ENCODE assay signal across 8 cellular contexts in genomic region chr19:32580901-32581703, GRCh38.
DNase-seq lines count a peak whose midpoint lies in the region; ATAC-seq and TF ChIP-seq lines count a peak whose summit lies in the region.

TSS of gene PDCD5 (plus strand) at chr19:32581190. CDS start at chr19:32581262, 72 bp downstream.

- peaks cover 37% of the 10 kb centered on the region for H3K79me2 ChIP-seq in OCI-LY3 (ENCODE audit: low read length)

- peaks cover 11% of the 10 kb centered on the region for H3K4me1 ChIP-seq in OCI-LY3 (ENCODE audit: low read length)

- DNase-seq in DMS 273 treated with DMSO at 0.1 percent for 48 hours (lab: John Stamatoyannopoulos, UW) (peak; percentile 72), HuH-7.5 (ENCODE audit: low spot score) (peak; percentile 91), activated T-cell treated with anti-CD3 and anti-CD28 coated beads for 24 hours (ENCODE audit: low read depth) (peak; percentile 97), epidermal melanocyte (ENCODE audit: insufficient read length, low spot score) (peak; percentile 88), middle frontal gyrus (ENCODE audit: extremely low spot score, low spot score) (peak; percentile 92)
- peak; percentile 93 to 96 for DNase-seq in stimulated activated CD8-positive, alpha-beta memory T cell treated with anti-CD3 and anti-CD28 coated beads, Interleukin-2, amount 100 ng/mL, for 1 hour (ENCODE audit: low read depth in 2 of 2)

- peaks cover 33% of the 10 kb centered on the region for H3K36me3 ChIP-seq in OCI-LY3 (replicated peaks; ENCODE audit: low read depth, low read length)

- TF ChIP-seq CTCF in OCI-LY3 (IDR thresholded peaks at IDR 0.05; ENCODE audit: low read depth, low read length), result no peak

- H2AFZ ChIP-seq in OCI-LY3 (ENCODE audit: low read depth, low read length), result peak within 1 kb of the TSS; percentile 97

- peak within 1 kb of the TSS; percentile 37 for H3K27ac ChIP-seq in OCI-LY3 (ENCODE audit: low read length)

- H3K9me3 ChIP-seq in OCI-LY3 (ENCODE audit: insufficient read depth, low read length), result no peaks in the 10 kb centered on the region

- H3K4me2 ChIP-seq in OCI-LY3 (ENCODE audit: low read length), result peak within 1 kb of the TSS; percentile 76

- H3K9ac ChIP-seq in OCI-LY3 (ENCODE audit: low read length), result peak within 1 kb of the TSS; percentile 90

- ATAC-seq in GM21528 (IDR thresholded peaks at IDR 0.05; ENCODE audit: low FRiP score, unreplicated experiment), result peak; percentile 94

- H3K27me3 ChIP-seq in OCI-LY3 (ENCODE audit: low read depth, low read length), result peaks cover 5% of the 10 kb centered on the region; the same call in 1 of the 2 replicates

- 0 out of 2 replicates have a peak, but pooled peaks cover 4% of the 10 kb centered on the region for H4K20me1 ChIP-seq in OCI-LY3 (ENCODE audit: insufficient read depth, low read length)

- peak within 1 kb of the TSS; percentile 87 for H3K4me3 ChIP-seq in OCI-LY3 (ENCODE audit: low read length)

Comparison
In these comparisons a context has a peak if more than half of its experiments do, and no peak if none do; other contexts are left out.
1. Peak in every context shown above with its lines: DNase-seq, ATAC-seq, H3K4me3 ChIP-seq and H3K27ac ChIP-seq.